8 cellular contexts compared by ENCODE assay signal in genomic region chr22:31488346-31488883, GRCh38. TPM values are rescaled to one million over a fixed set of nuclear protein-coding genes. Genes with fewer than 3 reads are reported as not detected.
DNase-seq lines count a peak whose midpoint lies in the region; ATAC-seq and TF ChIP-seq lines count a peak whose summit lies in the region.

No MANE protein-coding gene starts in this region.

- peaks cover 3% of the 10 kb centered on the region for H3K36me3 Mint-ChIP-seq in memory B cell

- peak overlapping the region; percentile 94 to 97 for H3K27ac ChIP-seq in right atrium auricular region
- H3K27ac ChIP-seq in ascending aorta = peak overlapping the region in 1 of 2 donors; percentile 93
- no peak overlapping the region for H3K27ac ChIP-seq in vagina
- H3K27ac ChIP-seq in caudate nucleus (ENCODE audit: low read depth, low read length) = no peak overlapping the region

- H3K4me3 Mint-ChIP-seq in memory B cell = peak overlapping the region; percentile 82

- H3K4me1 ChIP-seq in right atrium auricular region = peaks cover 0 to 23% of the 10 kb centered on the region in 2 donors
- peaks cover 5 to 12% of the 10 kb centered on the region in 2 donors for H3K4me1 ChIP-seq in ascending aorta
- peaks cover 51% of the 10 kb centered on the region for H3K4me1 ChIP-seq in vagina

- DNase-seq in right atrium auricular region (ENCODE audit: low spot score) = no peak
- no peak for DNase-seq in left cardiac atrium
- no peak for DNase-seq in ascending aorta (ENCODE audit: low spot score in 2 of 2)
- no peak for DNase-seq in memory B cell (ENCODE audit: low spot score in 2 of 2)
- no peak for DNase-seq in vagina (ENCODE audit: extremely low spot score in 2 of 2)
- DNase-seq in caudate nucleus (lab: John Stamatoyannopoulos, UW) = no peak
- DNase-seq in NCI-H2227 (lab: John Stamatoyannopoulos, UW; ENCODE audit: unreplicated experiment) = no peak

- H3K4me3 ChIP-seq in right atrium auricular region (peak overlapping the region; percentile 77 to 80), ascending aorta (peak overlapping the region; percentile 79 to 91), vagina (peak overlapping the region; percentile 63 to 82)

- H3K4me1 Mint-ChIP-seq in memory B cell = peaks cover 19% of the 10 kb centered on the region

- H3K27ac Mint-ChIP-seq in memory B cell = peak overlapping the region; percentile 88

- intact Hi-C loops in left cardiac atrium (cut with DNase I) = no loop called here
- intact Hi-C loops in ascending aorta (cut with DNase I) = loop anchor here (5.0 kb wide), 1 partner anchor 141 kb away; the partner anchor contains the start of gene PATZ1
- intact Hi-C loops in vagina (cut with DNase I) = no loop called here

- ATAC-seq in left cardiac atrium (no peak), memory B cell (ENCODE audit: low read depth) (no peak), GM18511 (IDR thresholded peaks at IDR 0.05; ENCODE audit: unreplicated experiment) (no peak)

- H3K36me3 ChIP-seq in right atrium auricular region (peaks cover 19% of the 10 kb centered on the region), ascending aorta (peaks cover 8 to 16% of the 10 kb centered on the region in 2 donors), vagina (peaks cover 0 to 6% of the 10 kb centered on the region in 2 donors)

- no peaks in the 10 kb centered on the region for H3K27me3 Mint-ChIP-seq in memory B cell

- H3K27me3 ChIP-seq in right atrium auricular region (no peaks in the 10 kb centered on the region), ascending aorta (no peaks in the 10 kb centered on the region), vagina (no peaks in the 10 kb centered on the region)

- TF ChIP-seq CTCF in right atrium auricular region (IDR thresholded peaks at IDR 0.05) = no peak
- TF ChIP-seq CTCF in ascending aorta (IDR thresholded peaks at IDR 0.05) = no peak
- no peak for TF ChIP-seq CTCF in vagina (IDR thresholded peaks at IDR 0.05)

- no peaks in the 10 kb centered on the region for H3K9me3 Mint-ChIP-seq in memory B cell

- TF ChIP-seq POLR2A in vagina (IDR thresholded peaks at IDR 0.05) = no peak

- H3K9me3 ChIP-seq in right atrium auricular region (no peaks in the 10 kb centered on the region), ascending aorta (no peaks in the 10 kb centered on the region), vagina (no peaks in the 10 kb centered on the region)

RNA-seq across cellular contexts. Expression of gene EIF4ENIF1, which starts 1.2 kb away (rescaled TPM):
- total RNA-seq in right atrium auricular region = 10 to 100 TPM in 1 of 2 donors, 1 to 10 TPM in 1; 9.0 to 14.6 TPM
- total RNA-seq in left cardiac atrium = 10 to 100 TPM; 21.8 to 24.7 TPM
- 12.7 TPM for total RNA-seq in ascending aorta
- total RNA-seq in vagina = 24.6 TPM

RNA-seq across cellular contexts. Expression of gene SFI1, which starts 7.9 kb away (rescaled TPM):
- total RNA-seq in right atrium auricular region = 1 to 10 TPM; 6.5 to 6.8 TPM
- total RNA-seq in left cardiac atrium = 1 to 10 TPM; 8.2 to 9.9 TPM
- 31.0 TPM for total RNA-seq in ascending aorta
- total RNA-seq in vagina = 33.6 TPM

Comparison
In these comparisons a context has a peak if more than half of its experiments do, and no peak if none do; other contexts are left out.
1. H3K27ac ChIP-seq: peak in right atrium auricular region (2 of 2); none in vagina (single experiment) and caudate nucleus (single experiment).
2. Peak in every context shown above with its lines, with median percentiles within 50 percentile points of each other: H3K4me3 ChIP-seq.